ENCODE assay signal across 23 cellular contexts in genomic region chr14:92926180-92926845, GRCh38. TPM values are rescaled to one million over a fixed set of nuclear protein-coding genes. Genes with fewer than 3 reads are reported as not detected.
"Had no signal": no experiment of that assay in that cellular context is flagged by ENCODE, and none has a peak within 500 bp of the region (broad histone marks: within the 10 kb centered on the region; RNA-seq: fewer than 3 reads in every experiment).

No MANE protein-coding gene starts in this region.

- H3K9me3 Mint-ChIP-seq: activated CD4-positive, alpha-beta T cell treated with anti-CD3 and anti-CD28 coated beads, Interleukin-2, amount 10 ng/mL, durations not matched to agents 7 days and 5 days; activated naive CD4-positive, alpha-beta T cell treated with anti-CD3 and anti-CD28 coated beads, Interleukin-2, amount 10 ng/mL, durations not matched to agents 7 days and 5 days; activated naive CD8-positive, alpha-beta T cell treated with anti-CD3 and anti-CD28 coated beads, Interleukin-2, amount 50 U/mL, for 24 hours; activated T-cell treated with anti-CD3 and anti-CD28 coated beads, Interleukin-2, amount 50 U/mL, for 4 hours; dendritic cell treated with granulocyte-macrophage colony-stimulating factor and Interleukin-4, amounts not matched to agents 40 ng/mL and 50 ng/mL, for 4 days; T-helper 1 cell treated with Interleukin-12 subunit alpha and Interleukin-12 subunit beta and Interleukin-4 antibody, amounts not matched to agents 30 μg/mL and 1 μg/mL, for 36 hours had no signal

- H3K36me3 ChIP-seq: cardiac muscle cell, left lung, tibial nerve had no signal

- H3K36me3 Mint-ChIP-seq: activated naive CD4-positive, alpha-beta T cell treated with anti-CD3 and anti-CD28 coated beads, Interleukin-2, amount 10 ng/mL, durations not matched to agents 7 days and 5 days had no signal

- H3K27ac Mint-ChIP-seq: activated CD4-positive, alpha-beta T cell treated with anti-CD3 and anti-CD28 coated beads, Interleukin-2, amount 10 ng/mL, durations not matched to agents 7 days and 5 days; activated naive CD4-positive, alpha-beta T cell treated with anti-CD3 and anti-CD28 coated beads, Interleukin-2, amount 10 ng/mL, durations not matched to agents 7 days and 5 days; activated naive CD8-positive, alpha-beta T cell treated with anti-CD3 and anti-CD28 coated beads, Interleukin-2, amount 50 U/mL, for 24 hours; dendritic cell treated with granulocyte-macrophage colony-stimulating factor and Interleukin-4, amounts not matched to agents 40 ng/mL and 50 ng/mL, for 4 days; progenitor cell of endocrine pancreas; T-helper 1 cell treated with Interleukin-12 subunit alpha and Interleukin-12 subunit beta and Interleukin-4 antibody, amounts not matched to agents 30 μg/mL and 1 μg/mL, for 36 hours had no signal

- H3K9me3 ChIP-seq: left lung, tibial nerve had no signal

- H3K4me1 Mint-ChIP-seq: activated CD4-positive, alpha-beta T cell treated with anti-CD3 and anti-CD28 coated beads, Interleukin-2, amount 10 ng/mL, durations not matched to agents 7 days and 5 days had no signal

- H3K4me3 ChIP-seq: cardiac muscle cell, left lung, tibial nerve had no signal

- ATAC-seq: activated naive CD8-positive, alpha-beta T cell treated with anti-CD3 and anti-CD28 coated beads, Interleukin-2, amount 50 U/mL, for 24 hours; activated T-cell treated with anti-CD3 and anti-CD28 coated beads, Interleukin-2, amount 50 U/mL, for 4 hours; left lung; stimulated activated naive CD8-positive, alpha-beta T cell treated with anti-CD3 and anti-CD28 coated beads, Interleukin-15, Interleukin-2, amounts not matched to agents 100 U/mL and 50 U/mL, for 24 hours had no signal

- H3K27ac ChIP-seq: cardiac muscle cell, left lung, tibial nerve had no signal

- H3K4me3 Mint-ChIP-seq: activated CD4-positive, alpha-beta T cell treated with anti-CD3 and anti-CD28 coated beads, Interleukin-2, amount 10 ng/mL, durations not matched to agents 7 days and 5 days; activated naive CD4-positive, alpha-beta T cell treated with anti-CD3 and anti-CD28 coated beads, Interleukin-2, amount 10 ng/mL, durations not matched to agents 7 days and 5 days; activated naive CD8-positive, alpha-beta T cell treated with anti-CD3 and anti-CD28 coated beads, Interleukin-2, amount 50 U/mL, for 24 hours; activated T-cell treated with anti-CD3 and anti-CD28 coated beads, Interleukin-2, amount 50 U/mL, for 4 hours; dendritic cell treated with granulocyte-macrophage colony-stimulating factor and Interleukin-4, amounts not matched to agents 40 ng/mL and 50 ng/mL, for 4 days; T-helper 1 cell treated with Interleukin-12 subunit alpha and Interleukin-12 subunit beta and Interleukin-4 antibody, amounts not matched to agents 30 μg/mL and 1 μg/mL, for 36 hours had no signal

- DNase-seq: activated CD4-positive, alpha-beta T cell treated with anti-CD3 and anti-CD28 coated beads, Interleukin-2, amount 10 ng/mL, durations not matched to agents 7 days and 5 days; activated CD8-positive, alpha-beta memory T cell treated with anti-CD3 and anti-CD28 coated beads, Interleukin-2, amount 50 U/mL, for 4 hours; activated effector memory CD4-positive, alpha-beta T cell treated with Interleukin-2 at 50 U/mL for 16 hours; activated naive CD4-positive, alpha-beta T cell treated with anti-CD3 and anti-CD28 coated beads, Interleukin-2, amount 10 ng/mL, durations not matched to agents 7 days and 5 days; activated naive CD8-positive, alpha-beta T cell treated with anti-CD3 and anti-CD28 coated beads, Interleukin-2, amount 50 U/mL, for 24 hours; activated T-cell treated with anti-CD3 and anti-CD28 coated beads, Interleukin-2, amount 50 U/mL, for 4 hours; effector memory CD4-positive, alpha-beta T cell; foreskin fibroblast; kidney; stimulated activated CD4-positive, alpha-beta T cell treated with anti-CD3 and anti-CD28 coated beads, Interleukin-12 subunit alpha, Interleukin-12 subunit beta, amount 100 ng/mL, for 4 hours; stimulated activated CD4-positive, alpha-beta T cell treated with anti-CD3 and anti-CD28 coated beads, Interleukin-1b, Interleukin-23, amount 100 ng/mL, for 48 hours; stimulated activated naive CD8-positive, alpha-beta T cell treated with anti-CD3 and anti-CD28 coated beads, Interleukin-15, Interleukin-2, amounts not matched to agents 100 U/mL and 50 U/mL, for 24 hours; substantia nigra had no signal

RNA-seq across cellular contexts. Expression of gene CHGA, which starts 3.4 kb away (rescaled TPM):
- total RNA-seq: activated CD4-positive, alpha-beta T cell treated with anti-CD3 and anti-CD28 coated beads, Interleukin-2, amount 10 ng/mL, durations not matched to agents 7 days and 5 days; cardiac muscle cell; chondrocyte; endothelial cell of umbilical vein; lung microvascular endothelial cell; myocyte; tibial nerve had no signal
